ENCODE assay signal across 8 cellular contexts in genomic region chr18:70289351-70290330, GRCh38. TPM values are rescaled to one million over a fixed set of nuclear protein-coding genes. Genes with fewer than 3 reads are reported as not detected.
DNase-seq lines count a peak whose midpoint lies in the region; ATAC-seq and TF ChIP-seq lines count a peak whose summit lies in the region.

No MANE protein-coding gene starts in this region.

- TF ChIP-seq CTCF in gastroesophageal sphincter (IDR thresholded peaks at IDR 0.05), result no peak

- H3K4me2 ChIP-seq in neuronal stem cell (ENCODE audit: insufficient read depth, low read length, poor library complexity, severe bottlenecking), result peak overlapping the region; percentile 56

- H4K91ac ChIP-seq in neuronal stem cell (ENCODE audit: low read depth, low read length, poor library complexity), result no peak overlapping the region

- no peak overlapping the region for H2BK15ac ChIP-seq in neuronal stem cell (ENCODE audit: low read length)

- no peak for TF ChIP-seq POLR2A in gastroesophageal sphincter (IDR thresholded peaks at IDR 0.05)

- no peaks in the 10 kb centered on the region for H3K27me3 ChIP-seq in HUES48 (ENCODE audit: control insufficient read depth, insufficient read depth, low read length)
- no peaks in the 10 kb centered on the region for H3K27me3 ChIP-seq in gastroesophageal sphincter
- H3K27me3 ChIP-seq in neuronal stem cell (ENCODE audit: control insufficient read depth in 3 of 3, insufficient read depth in 3 of 3, low read depth in 1 of 3, low read length in 3 of 3), result peaks cover 0 to 17% (median 0%) of the 10 kb centered on the region in 3 experiments

- WGBS in gastroesophageal sphincter (ENCODE audit: low coverage in 1 of 2), 2 donors, result 0% methylated on average over 7 to 15 of the region's 87 CpGs
- WGBS in neuronal stem cell (ENCODE audit: extremely low coverage in 2 of 2, insufficient read length in 2 of 2, insufficient replicate concordance in 1 of 2), 2 donors, result no CpG with 5 or more reads among the region's 87 CpGs

- H3K27ac ChIP-seq in HUES48 (ENCODE audit: low read depth, low read length), result peak overlapping the region; percentile 51
- H3K27ac ChIP-seq in gastroesophageal sphincter, result peak overlapping the region; percentile 36 to 93 (median 91)
- H3K27ac ChIP-seq in neuronal stem cell (replicated peaks; ENCODE audit: low read length), result peak overlapping the region; percentile 70

- H2BK5ac ChIP-seq in neuronal stem cell (ENCODE audit: low read length), result peak overlapping the region; percentile 0

- H3K4me3 ChIP-seq in HUES48 (ENCODE audit: low read depth, low read length) (peak overlapping the region; percentile 90), gastroesophageal sphincter (peak overlapping the region; percentile 57 to 87), neuronal stem cell (ENCODE audit: low read length in 2 of 2) (peak overlapping the region; percentile 96 to 98)

- H3K18ac ChIP-seq in neuronal stem cell (ENCODE audit: low read length), result peak overlapping the region; percentile 96

- H2AK5ac ChIP-seq in neuronal stem cell (ENCODE audit: low read depth, low read length), result no peak overlapping the region

- H2AFZ ChIP-seq in neuronal stem cell (ENCODE audit: low read length), result peak overlapping the region; percentile 99

- DNase-seq in activated CD4-positive, CD25-positive, alpha-beta regulatory T cell (lab: John Stamatoyannopoulos, UW), result no peak
- peak; percentile 20 for DNase-seq in activated T-cell treated with anti-CD3 and anti-CD28 coated beads, Interleukin-2, amount 50 U/mL, for 1 hour
- DNase-seq in neuronal stem cell (ENCODE audit: low spot score) (peak; percentile 36), NCI-H226 (no peak)

- H3K9me3 ChIP-seq in HUES48 (ENCODE audit: control insufficient read depth, insufficient read depth, low read length), result no peaks in the 10 kb centered on the region
- H3K9me3 ChIP-seq in gastroesophageal sphincter, result no peaks in the 10 kb centered on the region
- H3K9me3 ChIP-seq in neuronal stem cell (replicated peaks in 1 of 2; ENCODE audit: control insufficient read depth in 2 of 2, insufficient read depth in 1 of 2, low read depth in 1 of 2, low read length in 2 of 2), result no peaks in the 10 kb centered on the region

- no peak overlapping the region for H4K8ac ChIP-seq in neuronal stem cell (ENCODE audit: low read depth, low read length)

- H3K4me1 ChIP-seq in HUES48 (ENCODE audit: control insufficient read depth, insufficient read depth, low read length) (peaks cover 13% of the 10 kb centered on the region), gastroesophageal sphincter (peaks cover 8 to 53% (median 9%) of the 10 kb centered on the region in 3 donors), neuronal stem cell (ENCODE audit: control insufficient read depth in 2 of 2, insufficient read depth in 1 of 2, low read depth in 1 of 2, low read length in 2 of 2) (peaks cover 4 to 8% of the 10 kb centered on the region in 2 donors)

- peak; percentile 15 for ATAC-seq in activated CD4-positive, CD25-positive, alpha-beta regulatory T cell treated with anti-CD3 and anti-CD28 coated beads, Interleukin-2, amount 50 U/mL, for 24 hours
- peak; percentile 50 for ATAC-seq in GM21529 (IDR thresholded peaks at IDR 0.05; ENCODE audit: unreplicated experiment)
- ATAC-seq in gastroesophageal sphincter, result peak; percentile 67

- no peak overlapping the region for H3K23ac ChIP-seq in neuronal stem cell (ENCODE audit: low read depth, low read length, poor library complexity)

- H2BK120ac ChIP-seq in neuronal stem cell (ENCODE audit: low read depth, low read length), result no peak overlapping the region

- no peak overlapping the region for H2BK12ac ChIP-seq in neuronal stem cell (ENCODE audit: low read length)

- no peak overlapping the region for H3K14ac ChIP-seq in neuronal stem cell (ENCODE audit: low read length)

- H3K9ac ChIP-seq in HUES48 (ENCODE audit: low read depth, low read length), result peak overlapping the region; percentile 82
- peak overlapping the region; percentile 64 for H3K9ac ChIP-seq in neuronal stem cell (ENCODE audit: low read depth, low read length, poor library complexity)

- H3K36me3 ChIP-seq in HUES48 (ENCODE audit: control insufficient read depth, insufficient read depth, low read length) (no peaks in the 10 kb centered on the region; the same call in 1 of the 2 replicates), gastroesophageal sphincter (no peaks in the 10 kb centered on the region), neuronal stem cell (replicated peaks in 1 of 2; ENCODE audit: control insufficient read depth in 2 of 2, insufficient read depth in 2 of 2, low read length in 2 of 2) (peaks cover 0 to 12% of the 10 kb centered on the region in 2 donors)

- H3K79me1 ChIP-seq in neuronal stem cell (ENCODE audit: low read depth, low read length), result peaks cover 2% of the 10 kb centered on the region

- H3K4ac ChIP-seq in neuronal stem cell (ENCODE audit: low read length), result peak overlapping the region; percentile 45

- no peak for TF ChIP-seq EP300 in gastroesophageal sphincter (IDR thresholded peaks at IDR 0.05)

RNA-seq across cellular contexts. Expression of gene SOCS6, which starts 0.8 kb away (rescaled TPM):
- 10 to 100 TPM; 21.5 to 25.3 (median 23.6) TPM for total RNA-seq in gastroesophageal sphincter
- polyA plus RNA-seq in neuronal stem cell (2013, experiment 1 of 2), result 15.3 TPM
- polyA plus RNA-seq in neuronal stem cell (2013, experiment 2 of 2), result 15.5 TPM

Comparison
In these comparisons a context has a peak if more than half of its experiments do, and no peak if none do; other contexts are left out.
1. ATAC-seq: peak in every context shown above with its lines; median percentile 67 in gastroesophageal sphincter; 50 in GM21529; 15 in activated CD4-positive, CD25-positive, alpha-beta regulatory T cell treated with anti-CD3 and anti-CD28 coated beads, Interleukin-2, amount 50 U/mL, for 24 hours.
2. DNase-seq: peak in activated T-cell treated with anti-CD3 and anti-CD28 coated beads, Interleukin-2, amount 50 U/mL, for 1 hour (single experiment) and neuronal stem cell (single experiment); none in activated CD4-positive, CD25-positive, alpha-beta regulatory T cell (0 of 4) and NCI-H226 (single experiment).
3. Peak in every context shown above with its lines, with median percentiles within 50 percentile points of each other: H3K27ac ChIP-seq and H3K4me3 ChIP-seq.